In genomic region chr4:82050806-82051205, GRCh38 we compare ENCODE assay signal across 31 cellular contexts.
"Had no signal": no experiment of that assay in that cellular context is flagged by ENCODE, and none has a peak within 500 bp of the region (broad histone marks: within the 10 kb centered on the region; RNA-seq: fewer than 3 reads in every experiment).

No MANE protein-coding gene starts in this region.

- H3K4me3 ChIP-seq: ascending aorta, esophagus squamous epithelium, ovary, sigmoid colon, smooth muscle cell, uterus had no signal

- H3K9me3 Mint-ChIP-seq: activated T-helper 2 cell treated with anti-CD3 and anti-CD28 coated beads, Interferon-gamma antibody, Interleukin-2, Interleukin-4, amounts not matched to agents 10 μg/mL and 5 μg/mL and 100 μg/mL, durations not matched to agents 14 hours and 24 hours and 36 hours; central memory CD8-positive, alpha-beta T cell; dendritic cell treated with granulocyte-macrophage colony-stimulating factor and Interleukin-4, amounts not matched to agents 40 ng/mL and 50 ng/mL, for 4 days; endodermal cell; memory B cell; stimulated activated memory B cell treated with anti-CD40 and anti-IgM and Interleukin-4, amounts not matched to agents 10 μg/mL and 1 μg/mL and 100 μg/mL, for 72 hours; T-helper 2 cell treated with Interferon-gamma antibody and Interleukin-4, amounts not matched to agents 5 μg/mL and 100 μg/mL, for 36 hours had no signal

- H3K27ac ChIP-seq: ascending aorta, esophagus squamous epithelium, ovary, sigmoid colon, uterus had no signal

- H3K4me1 Mint-ChIP-seq: activated CD4-positive, alpha-beta T cell treated with anti-CD3 and anti-CD28 coated beads for 36 hours; central memory CD8-positive, alpha-beta T cell; endodermal cell; memory B cell; stimulated activated memory B cell treated with anti-CD40 and anti-IgM and Interleukin-4, amounts not matched to agents 10 μg/mL and 1 μg/mL and 100 μg/mL, for 72 hours; stimulated activated naive CD8-positive, alpha-beta T cell treated with anti-CD3 and anti-CD28 coated beads, Interleukin-15, amount 100 ng/mL, for 72 hours had no signal

- H3K27me3 ChIP-seq: ascending aorta, ovary had no signal

- H3K27ac Mint-ChIP-seq: activated CD4-positive, alpha-beta T cell treated with anti-CD3 and anti-CD28 coated beads for 36 hours; activated CD8-positive, alpha-beta memory T cell treated with anti-CD3 and anti-CD28 coated beads, Interleukin-2, amount 10 ng/mL, durations not matched to agents 7 days and 5 days; activated CD8-positive, alpha-beta T cell treated with anti-CD3 and anti-CD28 coated beads, Interleukin-2, amount 10 ng/mL, durations not matched to agents 7 days and 5 days; activated naive CD8-positive, alpha-beta T cell; activated T-helper 2 cell treated with anti-CD3 and anti-CD28 coated beads, Interferon-gamma antibody, Interleukin-2, Interleukin-4, amounts not matched to agents 10 μg/mL and 5 μg/mL and 100 μg/mL, durations not matched to agents 14 hours and 24 hours and 36 hours; dendritic cell treated with granulocyte-macrophage colony-stimulating factor and Interleukin-4, amounts not matched to agents 40 ng/mL and 50 ng/mL, for 4 days; endodermal cell; memory B cell; naive thymus-derived CD4-positive, alpha-beta T cell; progenitor cell of endocrine pancreas; stimulated activated memory B cell treated with anti-CD40 and anti-IgM and Interleukin-4, amounts not matched to agents 10 μg/mL and 1 μg/mL and 100 μg/mL, for 72 hours; stimulated activated naive CD8-positive, alpha-beta T cell treated with anti-CD3 and anti-CD28 coated beads, Interleukin-15, amount 100 ng/mL, for 72 hours; T-helper 2 cell treated with Interferon-gamma antibody and Interleukin-4, amounts not matched to agents 5 μg/mL and 100 μg/mL, for 36 hours; type B pancreatic cell had no signal

- H3K9me3 ChIP-seq: ascending aorta, esophagus squamous epithelium, ovary, sigmoid colon, uterus had no signal

- H3K4me1 ChIP-seq: ascending aorta, sigmoid colon, uterus had no signal

- ATAC-seq: activated CD4-positive, alpha-beta T cell treated with anti-CD3 and anti-CD28 coated beads for 36 hours; activated CD8-positive, alpha-beta memory T cell treated with anti-CD3 and anti-CD28 coated beads, Interleukin-2, amount 10 ng/mL, durations not matched to agents 7 days and 5 days; activated CD8-positive, alpha-beta T cell treated with anti-CD3 and anti-CD28 coated beads, Interleukin-2, amount 10 ng/mL, durations not matched to agents 7 days and 5 days; naive thymus-derived CD4-positive, alpha-beta T cell; stimulated activated memory B cell treated with anti-CD40 and anti-IgM and Interleukin-4, amounts not matched to agents 10 μg/mL and 1 μg/mL and 100 μg/mL, for 72 hours had no signal

- H3K4me3 Mint-ChIP-seq: activated CD4-positive, alpha-beta T cell treated with anti-CD3 and anti-CD28 coated beads for 36 hours; activated CD8-positive, alpha-beta memory T cell treated with anti-CD3 and anti-CD28 coated beads, Interleukin-2, amount 10 ng/mL, durations not matched to agents 7 days and 5 days; activated CD8-positive, alpha-beta T cell treated with anti-CD3 and anti-CD28 coated beads, Interleukin-2, amount 10 ng/mL, durations not matched to agents 7 days and 5 days; activated naive CD8-positive, alpha-beta T cell; central memory CD8-positive, alpha-beta T cell; dendritic cell treated with granulocyte-macrophage colony-stimulating factor and Interleukin-4, amounts not matched to agents 40 ng/mL and 50 ng/mL, for 4 days; endodermal cell; memory B cell; naive thymus-derived CD4-positive, alpha-beta T cell; stimulated activated memory B cell treated with anti-CD40 and anti-IgM and Interleukin-4, amounts not matched to agents 10 μg/mL and 1 μg/mL and 100 μg/mL, for 72 hours; stimulated activated naive CD8-positive, alpha-beta T cell treated with anti-CD3 and anti-CD28 coated beads, Interleukin-15, amount 100 ng/mL, for 72 hours; T-helper 2 cell treated with Interferon-gamma antibody and Interleukin-4, amounts not matched to agents 5 μg/mL and 100 μg/mL, for 36 hours; type B pancreatic cell had no signal

- H3K36me3 Mint-ChIP-seq: activated CD8-positive, alpha-beta memory T cell treated with anti-CD3 and anti-CD28 coated beads, Interleukin-2, amount 10 ng/mL, durations not matched to agents 7 days and 5 days; activated naive CD8-positive, alpha-beta T cell; memory B cell; stimulated activated memory B cell treated with anti-CD40 and anti-IgM and Interleukin-4, amounts not matched to agents 10 μg/mL and 1 μg/mL and 100 μg/mL, for 72 hours; type B pancreatic cell had no signal

- DNase-seq: activated CD4-positive, alpha-beta T cell treated with anti-CD3 and anti-CD28 coated beads for 36 hours; activated CD4-positive, CD25-positive, alpha-beta regulatory T cell; activated CD8-positive, alpha-beta memory T cell treated with anti-CD3 and anti-CD28 coated beads, Interleukin-2, amount 10 ng/mL, durations not matched to agents 7 days and 5 days; activated CD8-positive, alpha-beta T cell treated with anti-CD3 and anti-CD28 coated beads, Interleukin-2, amount 10 ng/mL, durations not matched to agents 7 days and 5 days; activated naive CD4-positive, alpha-beta T cell treated with Interleukin-2 at 50 U/mL for 16 hours; activated T-cell treated with anti-CD3 and anti-CD28 coated beads, Interleukin-2, amount 50 U/mL, for 48 hours; endodermal cell; esophagus squamous epithelium; midbrain; naive thymus-derived CD4-positive, alpha-beta T cell; ovary; retina; sigmoid colon; stimulated activated CD4-positive, alpha-beta T cell treated with anti-CD3 and anti-CD28 coated beads, Interleukin-1b, Interleukin-23, amount 100 ng/mL, for 48 hours; stimulated activated CD4-positive, alpha-beta T cell treated with anti-CD3 and anti-CD28 coated beads, Interleukin-4, amount 100 ng/mL, for 4 hours; stimulated activated CD8-positive, alpha-beta memory T cell treated with anti-CD3 and anti-CD28 coated beads, Interleukin-4, amount 100 ng/mL, for 48 hours; stimulated activated naive CD8-positive, alpha-beta T cell treated with anti-CD3 and anti-CD28 coated beads, Interleukin-15, amount 100 ng/mL, for 72 hours; substantia nigra; T-helper 1 cell; uterus had no signal

- H3K36me3 ChIP-seq: ascending aorta, esophagus squamous epithelium, ovary, sigmoid colon, uterus had no signal
